25 cellular contexts compared by ENCODE assay signal in genomic region chr2:232882085-232882484, GRCh38.
"Had no signal": no experiment of that assay in that cellular context is flagged by ENCODE, and none has a peak within 500 bp of the region (broad histone marks: within the 10 kb centered on the region; RNA-seq: fewer than 3 reads in every experiment).

No MANE protein-coding gene starts in this region.

- H3K9me3 Mint-ChIP-seq: activated CD4-positive, alpha-beta memory T cell treated with anti-CD3 and anti-CD28 coated beads, Interleukin-2, amount 10 ng/mL, durations not matched to agents 7 days and 5 days; activated naive CD4-positive, alpha-beta T cell treated with anti-CD3 and anti-CD28 coated beads, Interleukin-2, amount 50 U/mL, for 24 hours; activated T-helper 17 cell treated with anti-CD3 and anti-CD28 coated beads, Interleukin-2, amount 50 U/mL, for 72 hours; brain had no signal

- ATAC-seq: activated T-helper 17 cell treated with anti-CD3 and anti-CD28 coated beads, Interleukin-2, amount 50 U/mL, for 72 hours; K562 had no signal

- H3K9ac ChIP-seq: SK-N-SH had no signal

- H3K9me3 ChIP-seq: SJCRH30, SK-N-SH had no signal

- H3K4me3 Mint-ChIP-seq: activated CD4-positive, alpha-beta memory T cell treated with anti-CD3 and anti-CD28 coated beads, Interleukin-2, amount 10 ng/mL, durations not matched to agents 7 days and 5 days; activated naive CD4-positive, alpha-beta T cell treated with anti-CD3 and anti-CD28 coated beads, Interleukin-2, amount 50 U/mL, for 24 hours; activated T-helper 17 cell treated with anti-CD3 and anti-CD28 coated beads, Interleukin-2, amount 50 U/mL, for 72 hours; brain had no signal

- H3K36me3 ChIP-seq: SJCRH30 had no signal

- DNase-seq: activated CD4-positive, alpha-beta memory T cell treated with anti-CD3 and anti-CD28 coated beads, Interleukin-2, amount 10 ng/mL, durations not matched to agents 7 days and 5 days; activated CD4-positive, alpha-beta T cell treated with anti-CD3 and anti-CD28 coated beads, Interleukin-2, amount 50 U/mL, for 1 hour; activated CD4-positive, CD25-positive, alpha-beta regulatory T cell; activated naive CD4-positive, alpha-beta T cell; activated T-cell treated with anti-CD3 and anti-CD28 coated beads for 4 hours; activated T-cell treated with anti-CD3 and anti-CD28 coated beads, Interleukin-2, amount 50 U/mL, for 48 hours; amygdala; Karpas-422; NCI-H1048; NCI-H146; NCI-H1930; NCI-H2107; NCI-H2171 treated with DMSO at 0.1 percent for 48 hours; NCI-H345; NCI-H510A; NCI-H526 treated with DMSO at 0.1 percent for 48 hours; NCI-H82; SJCRH30; SK-N-SH; T-helper 1 cell had no signal

- H3K36me3 Mint-ChIP-seq: activated naive CD4-positive, alpha-beta T cell treated with anti-CD3 and anti-CD28 coated beads, Interleukin-2, amount 50 U/mL, for 24 hours; brain had no signal

- H3K27ac Mint-ChIP-seq: activated CD4-positive, alpha-beta memory T cell treated with anti-CD3 and anti-CD28 coated beads, Interleukin-2, amount 10 ng/mL, durations not matched to agents 7 days and 5 days; activated naive CD4-positive, alpha-beta T cell treated with anti-CD3 and anti-CD28 coated beads, Interleukin-2, amount 50 U/mL, for 24 hours; activated T-helper 17 cell treated with anti-CD3 and anti-CD28 coated beads, Interleukin-2, amount 50 U/mL, for 72 hours had no signal

- H3K4me1 ChIP-seq: SJCRH30 had no signal

- H3K27ac ChIP-seq: SJCRH30, VCaP had no signal

- H3K27me3 Mint-ChIP-seq: activated T-helper 17 cell treated with anti-CD3 and anti-CD28 coated beads, Interleukin-2, amount 50 U/mL, for 72 hours had no signal

- H3K4me3 ChIP-seq: K562, SJCRH30 had no signal

- H3K4me1 Mint-ChIP-seq: activated CD4-positive, alpha-beta memory T cell treated with anti-CD3 and anti-CD28 coated beads, Interleukin-2, amount 10 ng/mL, durations not matched to agents 7 days and 5 days; activated naive CD4-positive, alpha-beta T cell treated with anti-CD3 and anti-CD28 coated beads, Interleukin-2, amount 50 U/mL, for 24 hours; activated T-helper 17 cell treated with anti-CD3 and anti-CD28 coated beads, Interleukin-2, amount 50 U/mL, for 72 hours had no signal

- H3K4me2 ChIP-seq: SK-N-SH had no signal
